In genomic region chr18:31294199-31294747, GRCh38 we compare ENCODE assay signal across 28 cellular contexts. TPM values are rescaled to one million over a fixed set of nuclear protein-coding genes. Genes with fewer than 3 reads are reported as not detected.
DNase-seq lines count a peak whose midpoint lies in the region; ATAC-seq and TF ChIP-seq lines count a peak whose summit lies in the region.
"Had no signal": no experiment of that assay in that cellular context is flagged by ENCODE, and none has a peak within 500 bp of the region (broad histone marks: within the 10 kb centered on the region; RNA-seq: fewer than 3 reads in every experiment).

No MANE protein-coding gene starts in this region.

- no peaks in the 10 kb centered on the region for H4K20me1 ChIP-seq in neural progenitor cell (ENCODE audit: low read depth)

- H3K27me3 ChIP-seq in breast epithelium (no peaks in the 10 kb centered on the region), esophagus (ENCODE audit: control insufficient read depth in 1 of 2, insufficient read depth in 2 of 2, low read length in 2 of 2) (no peaks in the 10 kb centered on the region), neural progenitor cell (no peaks in the 10 kb centered on the region), testis (no peaks in the 10 kb centered on the region)
- H3K27me3 ChIP-seq: BE2C had no signal

- no peak overlapping the region for H3K4me2 ChIP-seq in neural progenitor cell

- POLR2A ChIA-PET in MCF 10A (lab: Yijun Ruan, JAX), result interaction anchor here (0.7 to 2.5 kb wide), 7 partner anchors 15 to 168 kb away, joined by 3 to 16 read pairs (median 3); no protein-coding TSS in a partner anchor

- CTCF ChIA-PET in MCF 10A (lab: Yijun Ruan, JAX), result no interaction called here

- H3K27ac ChIP-seq in breast epithelium (no peak overlapping the region), esophagus (ENCODE audit: low read depth in 2 of 2, low read length in 1 of 2) (peak overlapping the region; percentile 42 to 74), neural progenitor cell (no peak overlapping the region), testis (no peak overlapping the region)
- H3K27ac ChIP-seq: 22Rv1 had no signal

- H3K36me3 ChIP-seq in breast epithelium (no peaks in the 10 kb centered on the region), esophagus (ENCODE audit: control insufficient read depth in 2 of 2, insufficient read depth in 2 of 2, low read length in 1 of 2) (no peaks in the 10 kb centered on the region), neural progenitor cell (no peaks in the 10 kb centered on the region), testis (ENCODE audit: low read depth, missing control alignments) (no peaks in the 10 kb centered on the region)
- H3K36me3 ChIP-seq: BE2C had no signal

- TF ChIP-seq CTCF in MCF 10A (IDR thresholded peaks at IDR 0.05; ENCODE audit: unreplicated experiment) (no peak), breast epithelium (IDR thresholded peaks at IDR 0.05) (no peak), neural progenitor cell (IDR thresholded peaks at IDR 0.05) (no peak), testis (IDR thresholded peaks at IDR 0.05) (no peak)

- intact Hi-C loops in MCF 10A (cut with micrococcal nuclease) (no loop called here), breast epithelium (cut with DNase I; ENCODE audit: low total_unique reads) (no loop called here), testis (cut with DNase I; ENCODE audit: low total_unique reads) (no loop called here)

- no TSS peak for BruUV-seq in MCF 10A (replicated peaks; lab: Mats Ljungman, UMichigan)

- H2AFZ ChIP-seq in neural progenitor cell (replicated peaks), result peak overlapping the region; percentile 72

- peak; percentile 16 for DNase-seq in MCF 10A (ENCODE audit: unreplicated experiment)
- DNase-seq in breast epithelium (ENCODE audit: low spot score in 2 of 2), result no peak
- no peak for DNase-seq in neural progenitor cell (ENCODE audit: low spot score)
- no peak for DNase-seq in COR-L47 (lab: John Stamatoyannopoulos, UW)
- DNase-seq in testis, result no peak
- no peak for DNase-seq in ureter (ENCODE audit: low spot score)
- DNase-seq: ACHN; BE2C; Calu3; CD8-positive, alpha-beta memory T cell; DMS153; GOT3; HCEC 1CT; IMR-90; KG1; NCI-H1048; NCI-H1417 treated with DMSO at 0.1 percent for 48 hours; NCI-H1694 treated with DMSO at 0.1 percent for 48 hours; NCI-H2081; NCI-H2227 treated with DMSO at 0.1 percent for 48 hours; NCI-H69; RPMI8226; SHP77 treated with DMSO at 0.1 percent for 48 hours had no signal

- H3K4me3 ChIP-seq in breast epithelium (no peak overlapping the region), esophagus (ENCODE audit: low read depth in 1 of 2, low read length in 2 of 2) (no peak overlapping the region), neural progenitor cell (no peak overlapping the region), testis (no peak overlapping the region)

- H3K9me3 Mint-ChIP-seq in MCF 10A (ENCODE audit: unreplicated experiment) (peaks cover 15% of the 10 kb centered on the region), neural progenitor cell (peaks cover 15% of the 10 kb centered on the region)

- H3K36me3 Mint-ChIP-seq in MCF 10A (ENCODE audit: insufficient read depth, unreplicated experiment), result no peaks in the 10 kb centered on the region
- no peaks in the 10 kb centered on the region for H3K36me3 Mint-ChIP-seq in neural progenitor cell
- H3K36me3 Mint-ChIP-seq: CD14-positive monocyte; CD8-positive, alpha-beta memory T cell had no signal

- H3K9me3 ChIP-seq in breast epithelium (no peaks in the 10 kb centered on the region), esophagus (ENCODE audit: control insufficient read depth in 2 of 2, insufficient read depth in 1 of 2, low read depth in 1 of 2, low read length in 1 of 2) (no peaks in the 10 kb centered on the region), neural progenitor cell (ENCODE audit: low read depth) (no peaks in the 10 kb centered on the region), testis (no peaks in the 10 kb centered on the region)
- H3K9me3 ChIP-seq: BE2C had no signal

- H3K27ac Mint-ChIP-seq in MCF 10A (ENCODE audit: low read depth, unreplicated experiment) (no peak overlapping the region), neural progenitor cell (peak overlapping the region; percentile 47)
- H3K27ac Mint-ChIP-seq: CD14-positive monocyte; CD8-positive, alpha-beta memory T cell had no signal

- H3F3A ChIP-seq in neural progenitor cell (ENCODE audit: low read depth), result no peaks in the 10 kb centered on the region

- ATAC-seq in GM18502 (IDR thresholded peaks at IDR 0.05; ENCODE audit: poor library complexity, unreplicated experiment), result no peak

- H3K4me1 ChIP-seq in breast epithelium (no peaks in the 10 kb centered on the region), esophagus (ENCODE audit: control insufficient read depth in 2 of 2, insufficient read depth in 2 of 2, low read length in 1 of 2) (no peaks in the 10 kb centered on the region), neural progenitor cell (no peaks in the 10 kb centered on the region), testis (no peaks in the 10 kb centered on the region)
- H3K4me1 ChIP-seq: BE2C had no signal

- peaks cover 8% of the 10 kb centered on the region for H3K4me1 Mint-ChIP-seq in MCF 10A (ENCODE audit: insufficient read depth, unreplicated experiment)
- H3K4me1 Mint-ChIP-seq in neural progenitor cell, result no peaks in the 10 kb centered on the region
- H3K4me1 Mint-ChIP-seq: CD14-positive monocyte; CD8-positive, alpha-beta memory T cell had no signal

- H3K9ac ChIP-seq in neural progenitor cell, result no peak overlapping the region

- H3K4me3 Mint-ChIP-seq in MCF 10A (ENCODE audit: unreplicated experiment), result no peak overlapping the region
- no peak overlapping the region for H3K4me3 Mint-ChIP-seq in neural progenitor cell
- H3K4me3 Mint-ChIP-seq: CD14-positive monocyte; CD8-positive, alpha-beta memory T cell had no signal

- H3K27me3 Mint-ChIP-seq in MCF 10A (ENCODE audit: insufficient read depth, unreplicated experiment), result no peaks in the 10 kb centered on the region
- H3K27me3 Mint-ChIP-seq in neural progenitor cell (ENCODE audit: insufficient read depth, low read depth), result peaks cover 8% of the 10 kb centered on the region
- H3K27me3 Mint-ChIP-seq: CD8-positive, alpha-beta memory T cell had no signal

- TF ChIP-seq POLR2A in breast epithelium (IDR thresholded peaks at IDR 0.05) (no peak), testis (IDR thresholded peaks at IDR 0.05) (no peak)

- no peaks in the 10 kb centered on the region for H3K79me2 ChIP-seq in neural progenitor cell (ENCODE audit: low read depth)

- WGBS in esophagus, 2 donors, result 50 to 57% methylated on average over 5 of the region's 5 CpGs
- WGBS in testis, 2 donors, result 83 to 91% methylated on average over 5 of the region's 5 CpGs

RNA-seq across cellular contexts. Expression of gene DSG1, which starts 23.7 kb away (rescaled TPM):
- total RNA-seq in MCF 10A (2022) (not detected in 2 replicates), breast epithelium (10 to 100 TPM in 1 of 3 donors, 1 to 10 TPM in 1, not detected in 1; 2.6 to 22.2 TPM), neural progenitor cell (ENCODE audit: low replicate concordance) (not detected in 2 replicates), testis (1 to 10 TPM; 2.8 to 3.8 TPM), ureter (0.13 TPM)
- polyA plus RNA-seq in esophagus (1 to 10 TPM; 8.4 to 8.9 TPM), testis (ENCODE audit: insufficient read depth, low read depth, low replicate concordance) (5.4 TPM)
- total RNA-seq: Calu3; CD8-positive, alpha-beta memory T cell; G401; IMR-90 had no signal
- polyA plus RNA-seq: CD14-positive monocyte; CD8-positive, alpha-beta memory T cell; IMR-90 had no signal

Comparison
In these comparisons a context has a peak if more than half of its experiments do, and no peak if none do; other contexts are left out.
1. H3K27ac ChIP-seq: peak in esophagus (2 of 2); none in breast epithelium (0 of 2), neural progenitor cell (single experiment) and testis (0 of 2).